19 cellular contexts compared by ENCODE assay signal in the genomic region with DNA sequence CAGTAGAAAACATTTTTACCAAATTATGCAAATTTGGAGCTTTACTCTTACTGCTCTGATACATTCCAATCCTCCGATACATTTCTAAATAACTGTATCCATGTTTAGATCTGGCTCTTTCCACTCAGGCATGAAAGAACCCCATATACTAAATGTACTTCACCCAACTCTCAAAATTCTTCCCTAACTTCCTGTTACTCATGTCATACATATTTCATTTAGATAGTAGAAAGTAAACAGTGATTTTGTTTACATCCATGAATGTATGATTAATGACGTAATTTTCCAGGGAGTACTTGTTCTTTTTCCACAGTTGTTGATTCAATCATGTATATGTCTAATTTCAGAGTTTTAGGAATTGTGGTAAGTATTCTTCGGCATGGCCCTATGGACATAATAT.
A peak's percentile ranks its signal among the peaks of the same experiment; 100 is the strongest.
DNase-seq lines count a peak whose midpoint lies in the region; ATAC-seq and TF ChIP-seq lines count a peak whose summit lies in the region.
"Had no signal": no experiment of that assay in that cellular context is flagged by ENCODE, and none has a peak within 500 bp of the region (broad histone marks: within the 10 kb centered on the region; RNA-seq: fewer than 3 reads in every experiment).

No MANE protein-coding gene starts in this region.

- peak overlapping the region; percentile 34 for H3K4me3 ChIP-seq in endocrine pancreas (ENCODE audit: control insufficient read depth, insufficient read depth, low read length)

- no peak for ATAC-seq in omental fat pad (ENCODE audit: low FRiP score)
- ATAC-seq: T-cell had no signal

- H3K36me3 ChIP-seq in endocrine pancreas (ENCODE audit: control insufficient read depth, insufficient read depth, low read length) = no peaks in the 10 kb centered on the region

- no peaks in the 10 kb centered on the region for H3K9me3 ChIP-seq in endocrine pancreas (ENCODE audit: control insufficient read depth, low read length)

- H3K9ac ChIP-seq in endocrine pancreas (ENCODE audit: control insufficient read depth, insufficient read depth, low read length) = no peak overlapping the region

- TF ChIP-seq CTCF in omental fat pad (IDR thresholded peaks at IDR 0.05) = no peak

- H3K27me3 ChIP-seq in endocrine pancreas (ENCODE audit: control insufficient read depth, insufficient read depth, low read length) = no peaks in the 10 kb centered on the region

- peaks cover 20% of the 10 kb centered on the region for H3K4me1 ChIP-seq in endocrine pancreas (ENCODE audit: control insufficient read depth, insufficient read depth, low read length)

- peak; percentile 67 for DNase-seq in ELR (ENCODE audit: low read depth)
- DNase-seq in NCI-H69 (lab: John Stamatoyannopoulos, UW) = peak; percentile 56
- peak; percentile 4 for DNase-seq in non-pigmented ciliary epithelial cell (ENCODE audit: low read depth)
- no peak for DNase-seq in NCI-H1092 (lab: John Stamatoyannopoulos, UW)
- DNase-seq in activated CD4-positive, alpha-beta T cell treated with anti-CD3 and anti-CD28 coated beads, Interleukin-2, amount 50 U/mL, for 4 hours = no peak
- no peak for DNase-seq in omental fat pad (ENCODE audit: low spot score)
- DNase-seq: Calu3; CD4-positive, alpha-beta memory T cell; DMS79 treated with DMSO at 0.1 percent for 48 hours; HFFc6; IMR-90; Karpas-422; MM.1S; NCI-H1105; NCI-H1694 treated with DMSO at 0.1 percent for 48 hours; NCI-H345; NCI-H526 treated with DMSO at 0.1 percent for 48 hours; T-cell had no signal

Comparison
In these comparisons a context has a peak if more than half of its experiments do, and no peak if none do; other contexts are left out.
1. DNase-seq: peak in ELR (single experiment), NCI-H69 (single experiment) and non-pigmented ciliary epithelial cell (single experiment); none in NCI-H1092 (single experiment), activated CD4-positive, alpha-beta T cell treated with anti-CD3 and anti-CD28 coated beads, Interleukin-2, amount 50 U/mL, for 4 hours (0 of 2) and omental fat pad (single experiment).